Comparison of ENCODE assay signal across 21 cellular contexts in genomic region chr4:100287569-100287968, GRCh38.
DNase-seq lines count a peak whose midpoint lies in the region; ATAC-seq and TF ChIP-seq lines count a peak whose summit lies in the region.
"Had no signal": no experiment of that assay in that cellular context is flagged by ENCODE, and none has a peak within 500 bp of the region (broad histone marks: within the 10 kb centered on the region; RNA-seq: fewer than 3 reads in every experiment).

No MANE protein-coding gene starts in this region.

- H3K4me3 ChIP-seq in gastrocnemius medialis, result no peak overlapping the region
- H3K4me3 ChIP-seq: BLaER1, HAP-1, MG63 had no signal

- H3K4me1 ChIP-seq in gastrocnemius medialis, result peaks cover 29 to 60% of the 10 kb centered on the region in 2 donors
- H3K4me1 ChIP-seq: BLaER1 had no signal

- H3K36me3 ChIP-seq in gastrocnemius medialis, result no peaks in the 10 kb centered on the region
- H3K36me3 ChIP-seq: BLaER1, HAP-1, MG63 had no signal

- H3K4me3 Mint-ChIP-seq in nephron, result peak overlapping the region in 1 of 3 experiments; percentile 31
- H3K4me3 Mint-ChIP-seq: CD4-positive, CD25-positive, alpha-beta regulatory T cell; HFFc6; T-helper 1 cell treated with Interleukin-12 subunit alpha and Interleukin-12 subunit beta and Interleukin-4 antibody, amounts not matched to agents 30 μg/mL and 1 μg/mL, for 36 hours had no signal

- DNase-seq in Ammon's horn (ENCODE audit: low spot score), result peak; percentile 8
- DNase-seq in NCI-H69 (lab: John Stamatoyannopoulos, UW), result peak; percentile 5
- peak; percentile 37 to 55 for DNase-seq in gastrocnemius medialis
- no peak for DNase-seq in effector CD8-positive, alpha-beta T cell (lab: John Stamatoyannopoulos, UW)
- no peak for DNase-seq in NCI-H1105 treated with DMSO at 0.1 percent for 48 hours (lab: John Stamatoyannopoulos, UW)
- DNase-seq in NCI-H1436 (lab: John Stamatoyannopoulos, UW), result no peak
- DNase-seq: CD4-positive, CD25-positive, alpha-beta regulatory T cell; KG1; MG63; NCI-H1048; NCI-H1417 treated with DMSO at 0.1 percent for 48 hours; NCI-H187; NCI-H2081 treated with DMSO at 0.1 percent for 48 hours; NCI-H524 treated with DMSO at 0.1 percent for 48 hours; SHP77 treated with DMSO at 0.1 percent for 48 hours; SW 1271 had no signal

- H3K4me1 Mint-ChIP-seq in nephron, result peaks cover 32% of the 10 kb centered on the region
- H3K4me1 Mint-ChIP-seq: CD4-positive, CD25-positive, alpha-beta regulatory T cell had no signal

- no peaks in the 10 kb centered on the region for H3K9me3 ChIP-seq in gastrocnemius medialis
- H3K9me3 ChIP-seq: BLaER1, HAP-1, MG63 had no signal

- H3K27ac Mint-ChIP-seq in nephron, result peak overlapping the region in 2 of 3 experiments; percentile 33 to 43
- H3K27ac Mint-ChIP-seq: CD4-positive, CD25-positive, alpha-beta regulatory T cell; T-helper 1 cell treated with Interleukin-12 subunit alpha and Interleukin-12 subunit beta and Interleukin-4 antibody, amounts not matched to agents 30 μg/mL and 1 μg/mL, for 36 hours had no signal

- H3K9me3 Mint-ChIP-seq in nephron, result no peaks in the 10 kb centered on the region
- H3K9me3 Mint-ChIP-seq: HFFc6; T-helper 1 cell treated with Interleukin-12 subunit alpha and Interleukin-12 subunit beta and Interleukin-4 antibody, amounts not matched to agents 30 μg/mL and 1 μg/mL, for 36 hours had no signal

- ATAC-seq in gastrocnemius medialis, result peak; percentile 81 to 85

- H3K36me3 Mint-ChIP-seq in nephron (ENCODE audit: low read depth), result no peaks in the 10 kb centered on the region
- H3K36me3 Mint-ChIP-seq: CD4-positive, CD25-positive, alpha-beta regulatory T cell had no signal

- no peak for TF ChIP-seq POLR2A in gastrocnemius medialis (IDR thresholded peaks at IDR 0.05)

- peak overlapping the region; percentile 47 to 87 (median 72) for H3K27ac ChIP-seq in gastrocnemius medialis
- H3K27ac ChIP-seq: BLaER1 had no signal

- H3K27me3 ChIP-seq in gastrocnemius medialis, result no peaks in the 10 kb centered on the region
- H3K27me3 ChIP-seq: BLaER1, MG63 had no signal

- H3K27me3 Mint-ChIP-seq in nephron (ENCODE audit: low read depth), result no peaks in the 10 kb centered on the region
- H3K27me3 Mint-ChIP-seq: CD4-positive, CD25-positive, alpha-beta regulatory T cell had no signal

- TF ChIP-seq CTCF in nephron (IDR thresholded peaks at IDR 0.05; ENCODE audit: unreplicated experiment in 3 of 3), result no peak
- no peak for TF ChIP-seq CTCF in gastrocnemius medialis (IDR thresholded peaks at IDR 0.05 in 4 of 5, conservative IDR thresholded peaks at IDR 0.05 in 1 of 5)

- in situ Hi-C loops in gastrocnemius medialis (cut with MboI; ENCODE audit: low sequenced_read_pairs in 4 of 4), result no loop called here

- intact Hi-C loops in gastrocnemius medialis (cut with DNase I; ENCODE audit: low total_unique reads), result loop anchor here (5.0 to 10.0 kb wide), 3 partner anchors 40 to 633 kb away; partner anchors contain the start of gene C4orf54

Comparison
In these comparisons a context has a peak if more than half of its experiments do, and no peak if none do; other contexts are left out.
1. DNase-seq: peak in Ammon's horn (single experiment), NCI-H69 (single experiment) and gastrocnemius medialis (2 of 2); none in effector CD8-positive, alpha-beta T cell (single experiment), NCI-H1105 treated with DMSO at 0.1 percent for 48 hours (single experiment) and NCI-H1436 (single experiment).